1 cellular context compared by ENCODE assay signal in the genomic region with DNA sequence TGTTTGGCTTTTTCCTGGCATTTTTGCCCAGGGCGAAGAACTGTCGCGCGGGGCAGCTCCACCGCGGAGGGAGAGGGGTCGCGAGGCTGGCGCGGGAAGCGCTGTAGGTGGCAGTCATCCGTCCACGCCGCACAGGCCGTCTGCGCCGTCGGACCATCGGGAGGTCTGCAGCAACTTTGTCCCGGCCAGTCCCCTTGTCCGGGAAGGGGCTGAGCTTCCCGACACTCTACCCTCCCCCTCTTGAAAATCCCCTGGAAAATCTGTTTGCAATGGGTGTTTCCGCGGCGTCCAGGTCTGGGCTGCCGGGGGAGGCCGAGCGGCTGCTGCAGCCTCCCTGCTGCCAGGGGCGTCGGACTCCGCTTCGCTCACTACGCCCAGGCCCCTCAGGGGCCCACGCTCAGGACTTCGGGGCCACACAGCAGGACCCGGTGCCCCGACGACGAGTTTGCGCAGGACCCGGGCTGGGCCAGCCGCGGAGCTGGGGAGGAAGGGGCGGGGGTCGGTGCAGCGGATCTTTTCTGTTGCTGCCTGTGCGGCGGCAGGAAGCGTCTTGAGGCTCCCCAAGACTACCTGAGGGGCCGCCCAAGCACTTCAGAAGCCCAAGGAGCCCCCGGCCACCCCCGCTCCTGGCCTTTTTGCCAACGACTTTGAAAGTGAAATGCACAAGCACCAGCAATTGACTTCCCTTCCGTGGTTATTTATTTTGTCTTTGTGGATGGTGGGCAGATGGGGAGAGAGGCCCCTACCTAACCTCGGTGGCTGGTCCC.
TF ChIP-seq lines count a peak whose summit lies in the region.

No MANE protein-coding gene starts in this region.

TF ChIP-seq in HepG2, 621 proteins besides CTCF, POLR2A, EP300 and RAD21 (continued from another document):
- TF ChIP-seq, protein P1, sequence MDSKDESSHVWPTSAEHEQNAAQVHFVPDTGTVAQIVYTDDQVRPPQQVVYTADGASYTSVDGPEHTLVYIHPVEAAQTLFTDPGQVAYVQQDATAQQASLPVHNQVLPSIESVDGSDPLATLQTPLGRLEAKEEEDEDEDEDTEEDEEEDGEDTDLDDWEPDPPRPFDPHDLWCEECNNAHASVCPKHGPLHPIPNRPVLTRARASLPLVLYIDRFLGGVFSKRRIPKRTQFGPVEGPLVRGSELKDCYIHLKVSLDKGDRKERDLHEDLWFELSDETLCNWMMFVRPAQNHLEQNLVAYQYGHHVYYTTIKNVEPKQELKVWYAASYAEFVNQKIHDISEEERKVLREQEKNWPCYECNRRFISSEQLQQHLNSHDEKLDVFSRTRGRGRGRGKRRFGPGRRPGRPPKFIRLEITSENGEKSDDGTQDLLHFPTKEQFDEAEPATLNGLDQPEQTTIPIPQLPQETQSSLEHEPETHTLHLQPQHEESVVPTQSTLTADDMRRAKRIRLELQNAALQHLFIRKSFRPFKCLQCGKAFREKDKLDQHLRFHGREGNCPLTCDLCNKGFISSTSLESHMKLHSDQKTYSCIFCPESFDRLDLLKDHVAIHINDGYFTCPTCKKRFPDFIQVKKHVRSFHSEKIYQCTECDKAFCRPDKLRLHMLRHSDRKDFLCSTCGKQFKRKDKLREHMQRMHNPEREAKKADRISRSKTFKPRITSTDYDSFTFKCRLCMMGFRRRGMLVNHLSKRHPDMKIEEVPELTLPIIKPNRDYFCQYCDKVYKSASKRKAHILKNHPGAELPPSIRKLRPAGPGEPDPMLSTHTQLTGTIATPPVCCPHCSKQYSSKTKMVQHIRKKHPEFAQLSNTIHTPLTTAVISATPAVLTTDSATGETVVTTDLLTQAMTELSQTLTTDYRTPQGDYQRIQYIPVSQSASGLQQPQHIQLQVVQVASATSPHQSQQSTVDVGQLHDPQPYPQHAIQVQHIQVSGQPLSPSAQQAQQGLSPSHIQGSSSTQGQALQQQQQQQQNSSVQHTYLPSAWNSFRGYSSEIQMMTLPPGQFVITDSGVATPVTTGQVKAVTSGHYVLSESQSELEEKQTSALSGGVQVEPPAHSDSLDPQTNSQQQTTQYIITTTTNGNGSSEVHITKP (CRISPR knock-in tag; IDR thresholded peaks at IDR 0.05; ENCODE audit: low read depth), result peak; percentile 81
- TF ChIP-seq, protein P2, sequence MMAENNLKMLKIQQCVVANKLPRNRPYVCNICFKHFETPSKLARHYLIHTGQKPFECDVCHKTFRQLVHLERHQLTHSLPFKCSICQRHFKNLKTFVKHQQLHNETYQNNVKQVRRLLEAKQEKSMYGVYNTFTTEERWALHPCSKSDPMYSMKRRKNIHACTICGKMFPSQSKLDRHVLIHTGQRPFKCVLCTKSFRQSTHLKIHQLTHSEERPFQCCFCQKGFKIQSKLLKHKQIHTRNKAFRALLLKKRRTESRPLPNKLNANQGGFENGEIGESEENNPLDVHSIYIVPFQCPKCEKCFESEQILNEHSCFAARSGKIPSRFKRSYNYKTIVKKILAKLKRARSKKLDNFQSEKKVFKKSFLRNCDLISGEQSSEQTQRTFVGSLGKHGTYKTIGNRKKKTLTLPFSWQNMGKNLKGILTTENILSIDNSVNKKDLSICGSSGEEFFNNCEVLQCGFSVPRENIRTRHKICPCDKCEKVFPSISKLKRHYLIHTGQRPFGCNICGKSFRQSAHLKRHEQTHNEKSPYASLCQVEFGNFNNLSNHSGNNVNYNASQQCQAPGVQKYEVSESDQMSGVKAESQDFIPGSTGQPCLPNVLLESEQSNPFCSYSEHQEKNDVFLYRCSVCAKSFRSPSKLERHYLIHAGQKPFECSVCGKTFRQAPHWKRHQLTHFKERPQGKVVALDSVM (CRISPR knock-in tag; IDR thresholded peaks at IDR 0.05), result peak; percentile 81
- TF ChIP-seq ZNF24 (IDR thresholded peaks at IDR 0.05), result no peak
- no peak for TF ChIP-seq SOX13 (IDR thresholded peaks at IDR 0.05)
- peak in 1 of 2 experiments; percentile 46; a peak in 1 of 4 replicates for TF ChIP-seq SOX13 (CRISPR knock-in tag; conservative IDR thresholded peaks at IDR 0.05 in 1 of 2, IDR thresholded peaks at IDR 0.05 in 1 of 2)
- no peak for TF ChIP-seq TRIM24 (CRISPR knock-in tag; IDR thresholded peaks at IDR 0.05)
- TF ChIP-seq ZNF274 (CRISPR knock-in tag; IDR thresholded peaks at IDR 0.05), result peak; percentile 46; the same call in 1 of the 2 replicates
- TF ChIP-seq FOXA3 (CRISPR knock-in tag; IDR thresholded peaks at IDR 0.05), result 0 out of 2 replicates have a peak, but pooled peaks have one; percentile 17
- TF ChIP-seq, protein P3, sequence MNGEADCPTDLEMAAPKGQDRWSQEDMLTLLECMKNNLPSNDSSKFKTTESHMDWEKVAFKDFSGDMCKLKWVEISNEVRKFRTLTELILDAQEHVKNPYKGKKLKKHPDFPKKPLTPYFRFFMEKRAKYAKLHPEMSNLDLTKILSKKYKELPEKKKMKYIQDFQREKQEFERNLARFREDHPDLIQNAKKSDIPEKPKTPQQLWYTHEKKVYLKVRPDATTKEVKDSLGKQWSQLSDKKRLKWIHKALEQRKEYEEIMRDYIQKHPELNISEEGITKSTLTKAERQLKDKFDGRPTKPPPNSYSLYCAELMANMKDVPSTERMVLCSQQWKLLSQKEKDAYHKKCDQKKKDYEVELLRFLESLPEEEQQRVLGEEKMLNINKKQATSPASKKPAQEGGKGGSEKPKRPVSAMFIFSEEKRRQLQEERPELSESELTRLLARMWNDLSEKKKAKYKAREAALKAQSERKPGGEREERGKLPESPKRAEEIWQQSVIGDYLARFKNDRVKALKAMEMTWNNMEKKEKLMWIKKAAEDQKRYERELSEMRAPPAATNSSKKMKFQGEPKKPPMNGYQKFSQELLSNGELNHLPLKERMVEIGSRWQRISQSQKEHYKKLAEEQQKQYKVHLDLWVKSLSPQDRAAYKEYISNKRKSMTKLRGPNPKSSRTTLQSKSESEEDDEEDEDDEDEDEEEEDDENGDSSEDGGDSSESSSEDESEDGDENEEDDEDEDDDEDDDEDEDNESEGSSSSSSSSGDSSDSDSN (CRISPR knock-in tag; IDR thresholded peaks at IDR 0.05), result peak; percentile 48
- peak; percentile 40; the same call in 1 of the 2 replicates for TF ChIP-seq IRF2 (CRISPR knock-in tag; IDR thresholded peaks at IDR 0.05)
- TF ChIP-seq RXRB (CRISPR knock-in tag; IDR thresholded peaks at IDR 0.05; ENCODE audit: borderline replicate concordance), result 0 out of 2 replicates have a peak, but pooled peaks have one; percentile 29
- TF ChIP-seq NFKB2 (CRISPR knock-in tag; IDR thresholded peaks at IDR 0.05; ENCODE audit: borderline replicate concordance), result 0 out of 2 replicates have a peak, but pooled peaks have one; percentile 13
- TF ChIP-seq, protein P4, sequence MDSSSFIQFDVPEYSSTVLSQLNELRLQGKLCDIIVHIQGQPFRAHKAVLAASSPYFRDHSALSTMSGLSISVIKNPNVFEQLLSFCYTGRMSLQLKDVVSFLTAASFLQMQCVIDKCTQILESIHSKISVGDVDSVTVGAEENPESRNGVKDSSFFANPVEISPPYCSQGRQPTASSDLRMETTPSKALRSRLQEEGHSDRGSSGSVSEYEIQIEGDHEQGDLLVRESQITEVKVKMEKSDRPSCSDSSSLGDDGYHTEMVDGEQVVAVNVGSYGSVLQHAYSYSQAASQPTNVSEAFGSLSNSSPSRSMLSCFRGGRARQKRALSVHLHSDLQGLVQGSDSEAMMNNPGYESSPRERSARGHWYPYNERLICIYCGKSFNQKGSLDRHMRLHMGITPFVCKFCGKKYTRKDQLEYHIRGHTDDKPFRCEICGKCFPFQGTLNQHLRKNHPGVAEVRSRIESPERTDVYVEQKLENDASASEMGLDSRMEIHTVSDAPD (CRISPR knock-in tag; IDR thresholded peaks at IDR 0.05), result no peak
- TF ChIP-seq, protein P5, sequence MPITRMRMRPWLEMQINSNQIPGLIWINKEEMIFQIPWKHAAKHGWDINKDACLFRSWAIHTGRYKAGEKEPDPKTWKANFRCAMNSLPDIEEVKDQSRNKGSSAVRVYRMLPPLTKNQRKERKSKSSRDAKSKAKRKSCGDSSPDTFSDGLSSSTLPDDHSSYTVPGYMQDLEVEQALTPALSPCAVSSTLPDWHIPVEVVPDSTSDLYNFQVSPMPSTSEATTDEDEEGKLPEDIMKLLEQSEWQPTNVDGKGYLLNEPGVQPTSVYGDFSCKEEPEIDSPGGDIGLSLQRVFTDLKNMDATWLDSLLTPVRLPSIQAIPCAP (CRISPR knock-in tag; IDR thresholded peaks at IDR 0.05; ENCODE audit: low read depth), result 0 out of 2 replicates have a peak, but pooled peaks have one; percentile 31
- TF ChIP-seq, protein P6, sequence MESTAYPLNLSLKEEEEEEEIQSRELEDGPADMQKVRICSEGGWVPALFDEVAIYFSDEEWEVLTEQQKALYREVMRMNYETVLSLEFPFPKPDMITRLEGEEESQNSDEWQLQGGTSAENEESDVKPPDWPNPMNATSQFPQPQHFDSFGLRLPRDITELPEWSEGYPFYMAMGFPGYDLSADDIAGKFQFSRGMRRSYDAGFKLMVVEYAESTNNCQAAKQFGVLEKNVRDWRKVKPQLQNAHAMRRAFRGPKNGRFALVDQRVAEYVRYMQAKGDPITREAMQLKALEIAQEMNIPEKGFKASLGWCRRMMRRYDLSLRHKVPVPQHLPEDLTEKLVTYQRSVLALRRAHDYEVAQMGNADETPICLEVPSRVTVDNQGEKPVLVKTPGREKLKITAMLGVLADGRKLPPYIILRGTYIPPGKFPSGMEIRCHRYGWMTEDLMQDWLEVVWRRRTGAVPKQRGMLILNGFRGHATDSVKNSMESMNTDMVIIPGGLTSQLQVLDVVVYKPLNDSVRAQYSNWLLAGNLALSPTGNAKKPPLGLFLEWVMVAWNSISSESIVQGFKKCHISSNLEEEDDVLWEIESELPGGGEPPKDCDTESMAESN (CRISPR knock-in tag; conservative IDR thresholded peaks at IDR 0.05), result 0 out of 2 replicates have a peak, but pooled peaks have one; percentile 8
- TF ChIP-seq ZBTB8A (CRISPR knock-in tag; IDR thresholded peaks at IDR 0.05; ENCODE audit: borderline replicate concordance, low read depth), result no peak
- peak; percentile 55; the same call in 1 of the 2 replicates for TF ChIP-seq NFKBIZ (CRISPR knock-in tag; IDR thresholded peaks at IDR 0.05)
- TF ChIP-seq ZNF652 (CRISPR knock-in tag; IDR thresholded peaks at IDR 0.05; ENCODE audit: borderline replicate concordance, low read depth), result no peak
- 0 out of 2 replicates have a peak, but pooled peaks have one; percentile 31 for TF ChIP-seq HDAC2 (CRISPR knock-in tag; IDR thresholded peaks at IDR 0.05)
- peak; percentile 49 for TF ChIP-seq XRCC5 (optimal IDR thresholded peaks at IDR 0.05; ENCODE audit: low read length)
- TF ChIP-seq, protein P7, sequence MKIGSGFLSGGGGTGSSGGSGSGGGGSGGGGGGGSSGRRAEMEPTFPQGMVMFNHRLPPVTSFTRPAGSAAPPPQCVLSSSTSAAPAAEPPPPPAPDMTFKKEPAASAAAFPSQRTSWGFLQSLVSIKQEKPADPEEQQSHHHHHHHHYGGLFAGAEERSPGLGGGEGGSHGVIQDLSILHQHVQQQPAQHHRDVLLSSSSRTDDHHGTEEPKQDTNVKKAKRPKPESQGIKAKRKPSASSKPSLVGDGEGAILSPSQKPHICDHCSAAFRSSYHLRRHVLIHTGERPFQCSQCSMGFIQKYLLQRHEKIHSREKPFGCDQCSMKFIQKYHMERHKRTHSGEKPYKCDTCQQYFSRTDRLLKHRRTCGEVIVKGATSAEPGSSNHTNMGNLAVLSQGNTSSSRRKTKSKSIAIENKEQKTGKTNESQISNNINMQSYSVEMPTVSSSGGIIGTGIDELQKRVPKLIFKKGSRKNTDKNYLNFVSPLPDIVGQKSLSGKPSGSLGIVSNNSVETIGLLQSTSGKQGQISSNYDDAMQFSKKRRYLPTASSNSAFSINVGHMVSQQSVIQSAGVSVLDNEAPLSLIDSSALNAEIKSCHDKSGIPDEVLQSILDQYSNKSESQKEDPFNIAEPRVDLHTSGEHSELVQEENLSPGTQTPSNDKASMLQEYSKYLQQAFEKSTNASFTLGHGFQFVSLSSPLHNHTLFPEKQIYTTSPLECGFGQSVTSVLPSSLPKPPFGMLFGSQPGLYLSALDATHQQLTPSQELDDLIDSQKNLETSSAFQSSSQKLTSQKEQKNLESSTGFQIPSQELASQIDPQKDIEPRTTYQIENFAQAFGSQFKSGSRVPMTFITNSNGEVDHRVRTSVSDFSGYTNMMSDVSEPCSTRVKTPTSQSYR (CRISPR knock-in tag; IDR thresholded peaks at IDR 0.05; ENCODE audit: borderline replicate concordance), result peak; percentile 93
- no peak for TF ChIP-seq ZNF589 (CRISPR knock-in tag; conservative IDR thresholded peaks at IDR 0.05)
TF ChIP-seq in HepG2: peak in this region for 74.
